Comparison of ENCODE assay signal across 19 cellular contexts in genomic region chr2:174121178-174121577, GRCh38.
DNase-seq lines count a peak whose midpoint lies in the region; TF ChIP-seq lines count a peak whose summit lies in the region.
"Had no signal": no experiment of that assay in that cellular context is flagged by ENCODE, and none has a peak within 500 bp of the region (broad histone marks: within the 10 kb centered on the region; RNA-seq: fewer than 3 reads in every experiment).

No MANE protein-coding gene starts in this region.

- H3K27me3 ChIP-seq in HUES48 (ENCODE audit: control insufficient read depth, insufficient read depth, low read length) (no peaks in the 10 kb centered on the region), PC-9 (ENCODE audit: insufficient read depth, low read depth) (no peaks in the 10 kb centered on the region), iPS-20b (ENCODE audit: insufficient read depth, low read length) (no peaks in the 10 kb centered on the region), colonic mucosa (no peaks in the 10 kb centered on the region), WERI-Rb-1 (ENCODE audit: insufficient read depth, low read depth, severe bottlenecking) (no peaks in the 10 kb centered on the region)
- H3K27me3 ChIP-seq: thyroid gland had no signal

- H3K4me3 ChIP-seq in HUES48 (ENCODE audit: low read depth, low read length), result no peak overlapping the region
- H3K4me3 ChIP-seq in PC-9, result no peak overlapping the region
- H3K4me3 ChIP-seq in iPS-20b (ENCODE audit: low read length), result peak overlapping the region; percentile 27; the same call in 1 of the 2 replicates
- H3K4me3 ChIP-seq in colonic mucosa, result no peak overlapping the region
- no peak overlapping the region for H3K4me3 ChIP-seq in WERI-Rb-1 (ENCODE audit: low read depth, low read length)
- H3K4me3 ChIP-seq: thyroid gland had no signal

- peaks cover 6% of the 10 kb centered on the region; the same call in 1 of the 2 replicates for H3K79me2 ChIP-seq in PC-9 (ENCODE audit: low read depth)

- H3K9me3 ChIP-seq in HUES48 (ENCODE audit: control insufficient read depth, insufficient read depth, low read length), result no peaks in the 10 kb centered on the region
- H3K9me3 ChIP-seq in PC-9 (ENCODE audit: insufficient read depth, low read depth), result 0 out of 2 replicates have a peak, but pooled peaks cover 5% of the 10 kb centered on the region
- H3K9me3 ChIP-seq in iPS-20b (ENCODE audit: insufficient read depth, low read depth, low read length), result no peaks in the 10 kb centered on the region
- H3K9me3 ChIP-seq in colonic mucosa, result no peaks in the 10 kb centered on the region
- H3K9me3 ChIP-seq in WERI-Rb-1 (ENCODE audit: severe bottlenecking), result no peaks in the 10 kb centered on the region
- H3K9me3 ChIP-seq: Caco-2, thyroid gland had no signal

- H3K27ac ChIP-seq in HUES48 (ENCODE audit: low read depth, low read length) (peak overlapping the region; percentile 70), PC-9 (peak overlapping the region; percentile 66), iPS-20b (ENCODE audit: low read length) (peak overlapping the region; percentile 48), colonic mucosa (no peak overlapping the region), WERI-Rb-1 (no peak overlapping the region)
- H3K27ac ChIP-seq: KMS-11, thyroid gland had no signal

- no peaks in the 10 kb centered on the region for H3K9me2 ChIP-seq in PC-9 (ENCODE audit: insufficient read depth)

- CTCF ChIA-PET in PC-9 (lab: Charles Lee), result no interaction called here

- peaks cover 52% of the 10 kb centered on the region for H3F3A ChIP-seq in PC-9 (ENCODE audit: insufficient read depth, low read depth)

- H3K9ac ChIP-seq in HUES48 (ENCODE audit: low read depth, low read length) (no peak overlapping the region), iPS-20b (ENCODE audit: low read depth, low read length) (no peak overlapping the region), colonic mucosa (ENCODE audit: low read depth in 2 of 2, low read length in 2 of 2) (no peak overlapping the region)
- H3K9ac ChIP-seq: KMS-11 had no signal

- POLR2A ChIA-PET in PC-9 (lab: Charles Lee; ENCODE audit: unreplicated experiment), result interaction anchor here (0.5 to 0.7 kb wide), 2 partner anchors 181 to 1025 kb away, joined by 5 to 8 read pairs; no protein-coding TSS in a partner anchor

- BruUV-seq in PC-9 (replicated peaks; lab: Mats Ljungman, UMichigan), result no TSS peak

- DNase-seq in Daoy (ENCODE audit: low read depth), result peak; percentile 9
- DNase-seq in PC-9, result no peak
- no peak for DNase-seq in colonic mucosa
- DNase-seq in NCI-H510A treated with DMSO at 0.1 percent for 48 hours (lab: John Stamatoyannopoulos, UW), result no peak
- DNase-seq in NCI-H1694 treated with DMSO at 0.1 percent for 48 hours (lab: John Stamatoyannopoulos, UW), result no peak
- DNase-seq in WERI-Rb-1, result no peak
- DNase-seq: activated CD4-positive, CD25-positive, alpha-beta regulatory T cell; activated naive CD8-positive, alpha-beta T cell treated with anti-CD3 and anti-CD28 coated beads for 36 hours; activated T-cell treated with anti-CD3 and anti-CD28 coated beads, Interleukin-2, amount 50 U/mL, for 72 hours; AML-193; Caco-2; cortex of kidney; GOT3; NCI-H187; SHP77; thyroid gland had no signal

- H3K4me1 ChIP-seq in HUES48 (ENCODE audit: control insufficient read depth, insufficient read depth, low read length), result peaks cover 98% of the 10 kb centered on the region
- peaks cover 68% of the 10 kb centered on the region for H3K4me1 ChIP-seq in PC-9 (replicated peaks; ENCODE audit: insufficient read depth)
- peaks cover 80% of the 10 kb centered on the region for H3K4me1 ChIP-seq in iPS-20b (ENCODE audit: insufficient read depth, low read length)
- H3K4me1 ChIP-seq in colonic mucosa, result no peaks in the 10 kb centered on the region

- no peaks in the 10 kb centered on the region for H4K20me1 ChIP-seq in PC-9 (ENCODE audit: insufficient read depth)

- no peaks in the 10 kb centered on the region for H3K36me3 ChIP-seq in HUES48 (ENCODE audit: control insufficient read depth, insufficient read depth, low read length)
- H3K36me3 ChIP-seq in PC-9 (ENCODE audit: low read depth), result peaks cover 44% of the 10 kb centered on the region
- no peaks in the 10 kb centered on the region for H3K36me3 ChIP-seq in iPS-20b (ENCODE audit: insufficient read depth, low read depth, low read length)
- no peaks in the 10 kb centered on the region for H3K36me3 ChIP-seq in colonic mucosa
- peaks cover 5% of the 10 kb centered on the region for H3K36me3 ChIP-seq in WERI-Rb-1
- H3K36me3 ChIP-seq: thyroid gland had no signal

- TF ChIP-seq CTCF in PC-9 (conservative IDR thresholded peaks at IDR 0.05), result no peak
- no peak for TF ChIP-seq CTCF in colonic mucosa (IDR thresholded peaks at IDR 0.05)
- TF ChIP-seq CTCF in WERI-Rb-1 (IDR thresholded peaks at IDR 0.05; ENCODE audit: low read depth, low read length), result no peak

- no peak overlapping the region for H2AFZ ChIP-seq in PC-9

- intact Hi-C loops in PC-9 (cut with micrococcal nuclease; ENCODE audit: unreplicated experiment) (loop anchor here (5.0 kb wide), 1 partner anchor 159 kb away; no protein-coding TSS in a partner anchor), colonic mucosa (cut with DNase I) (no loop called here)

- H3K4me2 ChIP-seq in PC-9, result peak overlapping the region; percentile 17
- H3K4me2 ChIP-seq: KMS-11 had no signal

Comparison
In these comparisons a context has a peak if more than half of its experiments do, and no peak if none do; other contexts are left out.
1. H3K27ac ChIP-seq: peak in HUES48 (single experiment), PC-9 (single experiment) and iPS-20b (single experiment); none in colonic mucosa (single experiment) and WERI-Rb-1 (single experiment).